In the genomic region with DNA sequence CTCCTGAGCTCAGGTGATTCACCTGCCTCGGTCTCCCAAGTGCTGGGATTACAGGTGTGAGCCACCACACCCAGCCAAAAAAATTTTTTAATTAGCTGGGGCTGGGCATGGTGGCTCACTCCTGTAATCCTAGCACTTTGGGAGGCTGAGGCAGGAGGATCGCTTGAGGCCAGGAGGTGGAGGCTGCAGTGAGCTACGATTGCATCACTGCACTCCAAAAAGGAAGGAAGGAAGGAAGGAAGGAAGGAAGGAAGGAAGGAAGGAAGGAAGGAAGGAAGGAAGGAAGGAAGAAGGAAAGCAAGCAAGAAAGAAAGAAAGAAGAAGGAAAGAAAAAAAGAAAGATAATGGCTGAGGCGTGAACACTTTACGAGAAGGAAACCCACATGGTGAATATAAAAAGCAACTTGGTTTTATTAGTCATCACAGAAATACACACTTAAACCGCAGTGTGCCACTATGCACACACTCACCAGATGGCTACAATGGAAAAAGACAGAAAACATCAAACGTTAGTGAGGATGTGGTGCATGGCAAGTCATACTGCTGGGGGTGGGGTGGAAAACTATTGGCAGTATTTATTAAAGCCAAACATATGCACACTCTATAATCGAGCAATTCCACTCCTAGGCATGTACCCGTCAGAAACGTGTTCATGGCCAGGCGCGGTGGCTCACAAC, we compare ENCODE assay signal across 1 cellular context.
TF ChIP-seq lines count a peak whose summit lies in the region.

No MANE protein-coding gene starts in this region.

TF ChIP-seq in HepG2, 621 proteins besides CTCF, POLR2A, EP300 and RAD21:
- TF ChIP-seq SNRNP70 (IDR thresholded peaks at IDR 0.05; ENCODE audit: low read depth, low read length), result no peak
- no peak for TF ChIP-seq RFX1 (IDR thresholded peaks at IDR 0.05)
- TF ChIP-seq, protein P1, sequence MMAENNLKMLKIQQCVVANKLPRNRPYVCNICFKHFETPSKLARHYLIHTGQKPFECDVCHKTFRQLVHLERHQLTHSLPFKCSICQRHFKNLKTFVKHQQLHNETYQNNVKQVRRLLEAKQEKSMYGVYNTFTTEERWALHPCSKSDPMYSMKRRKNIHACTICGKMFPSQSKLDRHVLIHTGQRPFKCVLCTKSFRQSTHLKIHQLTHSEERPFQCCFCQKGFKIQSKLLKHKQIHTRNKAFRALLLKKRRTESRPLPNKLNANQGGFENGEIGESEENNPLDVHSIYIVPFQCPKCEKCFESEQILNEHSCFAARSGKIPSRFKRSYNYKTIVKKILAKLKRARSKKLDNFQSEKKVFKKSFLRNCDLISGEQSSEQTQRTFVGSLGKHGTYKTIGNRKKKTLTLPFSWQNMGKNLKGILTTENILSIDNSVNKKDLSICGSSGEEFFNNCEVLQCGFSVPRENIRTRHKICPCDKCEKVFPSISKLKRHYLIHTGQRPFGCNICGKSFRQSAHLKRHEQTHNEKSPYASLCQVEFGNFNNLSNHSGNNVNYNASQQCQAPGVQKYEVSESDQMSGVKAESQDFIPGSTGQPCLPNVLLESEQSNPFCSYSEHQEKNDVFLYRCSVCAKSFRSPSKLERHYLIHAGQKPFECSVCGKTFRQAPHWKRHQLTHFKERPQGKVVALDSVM (CRISPR knock-in tag; IDR thresholded peaks at IDR 0.05), result peak; percentile 28; the same call in 1 of the 2 replicates
- no peak for TF ChIP-seq ZNF329 (CRISPR knock-in tag; IDR thresholded peaks at IDR 0.05; ENCODE audit: low read depth)
- TF ChIP-seq KAT2B (IDR thresholded peaks at IDR 0.05; ENCODE audit: borderline replicate concordance, low read depth, low read length), result no peak
- TF ChIP-seq STAT5B (CRISPR knock-in tag; IDR thresholded peaks at IDR 0.05), result no peak
TF ChIP-seq in HepG2: peak in this region for 1.
